In the genomic region with DNA sequence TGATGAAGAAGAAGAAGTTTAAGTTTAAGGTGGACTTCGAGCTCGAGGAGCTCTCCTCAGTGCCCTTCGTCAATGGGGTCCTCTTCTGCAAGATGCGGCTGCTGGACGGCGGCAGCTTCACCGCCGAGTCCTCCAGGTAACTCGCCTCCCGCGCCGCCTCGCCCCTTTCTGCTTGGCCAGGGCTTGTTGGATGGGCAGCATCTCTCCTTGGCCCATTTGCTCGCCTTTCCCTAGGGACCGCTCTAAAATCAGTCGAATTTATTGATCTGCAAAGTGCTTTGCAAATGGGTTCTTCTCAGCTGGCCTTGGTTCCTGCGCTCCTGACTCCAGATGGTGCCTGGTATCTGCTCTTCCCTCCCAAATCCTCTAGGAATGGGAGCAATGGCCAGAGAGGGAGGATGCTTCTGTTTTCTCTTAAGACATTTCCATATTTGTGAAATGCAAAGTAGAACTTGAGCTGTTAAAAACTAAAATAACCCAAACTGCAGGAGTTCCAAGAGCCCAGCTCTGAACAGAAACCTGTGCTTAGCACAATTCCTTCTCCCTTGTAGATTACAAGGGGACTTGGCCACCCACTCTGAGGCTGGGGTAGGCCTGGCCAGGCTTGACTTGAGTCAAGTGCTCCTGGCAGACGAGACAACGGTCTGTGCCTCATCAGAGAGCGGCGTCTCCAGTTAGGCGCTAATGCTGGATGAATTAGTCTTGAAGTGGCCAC, we compare ENCODE assay signal across 8 cellular contexts. TPM values are rescaled to one million over a fixed set of nuclear protein-coding genes. Genes with fewer than 3 reads are reported as not detected.
A peak's percentile ranks its signal among the peaks of the same experiment; 100 is the strongest.
DNase-seq lines count a peak whose midpoint lies in the region; ATAC-seq lines count a peak whose summit lies in the region.

No MANE protein-coding gene starts in this region.

- peak overlapping the region; percentile 72 for H3K9ac ChIP-seq in mesendoderm (ENCODE audit: low read length)

- peaks cover 36% of the 10 kb centered on the region for H3K79me2 ChIP-seq in ACC112 (ENCODE audit: control insufficient read depth, insufficient read depth, low read length, unreplicated experiment)
- H3K79me2 ChIP-seq in mesendoderm (ENCODE audit: control insufficient read depth, insufficient read depth, low read length): peaks cover 25% of the 10 kb centered on the region

- no peak overlapping the region for H2AK5ac ChIP-seq in mesendoderm (ENCODE audit: low read length)

- H3K18ac ChIP-seq in mesendoderm (ENCODE audit: low read length): peak overlapping the region; percentile 29

- H3K27ac Mint-ChIP-seq in activated CD4-positive, alpha-beta T cell treated with anti-CD3 and anti-CD28 coated beads, Interleukin-2, amount 10 ng/mL, durations not matched to agents 24 days and 14 days: peak overlapping the region; percentile 90

- peak overlapping the region; percentile 6 for H2BK5ac ChIP-seq in mesendoderm (ENCODE audit: low read length)

- intact Hi-C loops in activated CD4-positive, alpha-beta T cell treated with anti-CD3 and anti-CD28 coated beads, Interleukin-2, amount 10 ng/mL, durations not matched to agents 24 days and 14 days (cut with micrococcal nuclease): loop anchor here (1.0 to 5.0 kb wide), 7 partner anchors 10 to 358 kb away; partner anchors contain the start of genes PRPF38B, SLC25A24 and STXBP3

- H2BK120ac ChIP-seq in mesendoderm (ENCODE audit: low read depth, low read length): no peak overlapping the region

- H3K4me1 ChIP-seq in ACC112 (ENCODE audit: control insufficient read depth, insufficient read depth, low read length, unreplicated experiment): peaks cover 17% of the 10 kb centered on the region
- H3K4me1 ChIP-seq in mesendoderm (ENCODE audit: control insufficient read depth, low read depth, low read length): no peaks in the 10 kb centered on the region

- H3K27ac ChIP-seq in ACC112 (ENCODE audit: low read depth, low read length): peak overlapping the region; percentile 46; the same call in 1 of the 2 replicates
- peak overlapping the region; percentile 0 for H3K27ac ChIP-seq in mesendoderm (ENCODE audit: low read depth, low read length)

- H3K4me3 Mint-ChIP-seq in activated CD4-positive, alpha-beta T cell treated with anti-CD3 and anti-CD28 coated beads, Interleukin-2, amount 10 ng/mL, durations not matched to agents 24 days and 14 days: peak overlapping the region; percentile 93

- no peaks in the 10 kb centered on the region for H3K36me3 Mint-ChIP-seq in activated CD4-positive, alpha-beta T cell treated with anti-CD3 and anti-CD28 coated beads, Interleukin-2, amount 10 ng/mL, durations not matched to agents 24 days and 14 days (ENCODE audit: low read depth)

- ATAC-seq in GM18519 (IDR thresholded peaks at IDR 0.05; ENCODE audit: low FRiP score, unreplicated experiment): peak; percentile 29
- peak; percentile 35 for ATAC-seq in HG03066 (IDR thresholded peaks at IDR 0.05; ENCODE audit: low read depth, unreplicated experiment)

- H3K4me3 ChIP-seq in ACC112 (ENCODE audit: low read depth, low read length): peak overlapping the region; percentile 84
- peak overlapping the region; percentile 69 for H3K4me3 ChIP-seq in mesendoderm (ENCODE audit: low read length)

- DNase-seq in NCI-H510A treated with DMSO at 0.1 percent for 48 hours (lab: John Stamatoyannopoulos, UW) (peak; percentile 68), mesendoderm (peak; percentile 88)
- peak; percentile 81 for DNase-seq in activated CD4-positive, alpha-beta T cell treated with anti-CD3 and anti-CD28 coated beads, Interleukin-2, amount 10 ng/mL, durations not matched to agents 24 days and 14 days
- peak; percentile 5 for DNase-seq in effector CD8-positive, alpha-beta T cell (lab: John Stamatoyannopoulos, UW)
- peak; percentile 15 for DNase-seq in stimulated activated naive CD4-positive, alpha-beta T cell treated with Interleukin-2 at 50 U/mL for 16 hours (lab: John Stamatoyannopoulos, UW)

- H3K27me3 ChIP-seq in ACC112 (ENCODE audit: insufficient read depth, low read length) (no peaks in the 10 kb centered on the region), mesendoderm (ENCODE audit: insufficient read depth, low read length, poor library complexity) (no peaks in the 10 kb centered on the region)

- H3K36me3 ChIP-seq in ACC112 (ENCODE audit: insufficient read depth, low read length) (no peaks in the 10 kb centered on the region), mesendoderm (ENCODE audit: control insufficient read depth, insufficient read depth, low read length) (no peaks in the 10 kb centered on the region)

- H3K79me1 ChIP-seq in mesendoderm (ENCODE audit: low read length): peaks cover 5% of the 10 kb centered on the region

- H4K5ac ChIP-seq in mesendoderm (ENCODE audit: low read length): no peak overlapping the region

- peak overlapping the region; percentile 98 for H2AFZ ChIP-seq in ACC112 (ENCODE audit: low read length, unreplicated experiment)

- WGBS in mesendoderm (ENCODE audit: extremely low coverage, insufficient coverage, low lambda C conversion rate): no CpG with 5 or more reads among the region's 22 CpGs

- peak overlapping the region; percentile 94 for H3K56ac ChIP-seq in mesendoderm (ENCODE audit: low read length)

- H3K4me2 ChIP-seq in mesendoderm (ENCODE audit: low read length): peak overlapping the region; percentile 79

- H3K27me3 Mint-ChIP-seq in activated CD4-positive, alpha-beta T cell treated with anti-CD3 and anti-CD28 coated beads, Interleukin-2, amount 10 ng/mL, durations not matched to agents 24 days and 14 days: no peaks in the 10 kb centered on the region

- peak overlapping the region; percentile 48 for H3K23ac ChIP-seq in mesendoderm (ENCODE audit: low read length)

- H3K9me3 Mint-ChIP-seq in activated CD4-positive, alpha-beta T cell treated with anti-CD3 and anti-CD28 coated beads, Interleukin-2, amount 10 ng/mL, durations not matched to agents 24 days and 14 days: no peaks in the 10 kb centered on the region

- H4K8ac ChIP-seq in mesendoderm (ENCODE audit: low read depth, low read length): no peak overlapping the region

- H2BK15ac ChIP-seq in mesendoderm (replicated peaks; ENCODE audit: low read depth): no peak overlapping the region

- H3K4me1 Mint-ChIP-seq in activated CD4-positive, alpha-beta T cell treated with anti-CD3 and anti-CD28 coated beads, Interleukin-2, amount 10 ng/mL, durations not matched to agents 24 days and 14 days: peaks cover 30% of the 10 kb centered on the region

- H3K4ac ChIP-seq in mesendoderm (ENCODE audit: low read depth, low read length): no peak overlapping the region

RNA-seq across cellular contexts. Expression of gene EEIG2, which starts 0.7 kb away (rescaled TPM):
- 13.4 and 14.0 TPM in 2 replicates for total RNA-seq in activated CD4-positive, alpha-beta T cell treated with anti-CD3 and anti-CD28 coated beads, Interleukin-2, amount 10 ng/mL, durations not matched to agents 24 days and 14 days
- 6.8 TPM for polyA plus RNA-seq in mesendoderm (2013, experiment 1 of 2)
- 7.0 TPM for polyA plus RNA-seq in mesendoderm (2013, experiment 2 of 2)

Comparison
In these comparisons a context has a peak if more than half of its experiments do, and no peak if none do; other contexts are left out.
1. Peak in every context shown above with its lines: DNase-seq, ATAC-seq, H3K4me3 ChIP-seq and H3K27ac ChIP-seq.
2. DNase-seq: peak in every context shown above with its lines; median percentile 88 in mesendoderm; 81 in activated CD4-positive, alpha-beta T cell treated with anti-CD3 and anti-CD28 coated beads, Interleukin-2, amount 10 ng/mL, durations not matched to agents 24 days and 14 days; 68 in NCI-H510A treated with DMSO at 0.1 percent for 48 hours; 15 in stimulated activated naive CD4-positive, alpha-beta T cell treated with Interleukin-2 at 50 U/mL for 16 hours; 5 in effector CD8-positive, alpha-beta T cell.